Comparison of ENCODE assay signal across 1 cellular context in the genomic region with DNA sequence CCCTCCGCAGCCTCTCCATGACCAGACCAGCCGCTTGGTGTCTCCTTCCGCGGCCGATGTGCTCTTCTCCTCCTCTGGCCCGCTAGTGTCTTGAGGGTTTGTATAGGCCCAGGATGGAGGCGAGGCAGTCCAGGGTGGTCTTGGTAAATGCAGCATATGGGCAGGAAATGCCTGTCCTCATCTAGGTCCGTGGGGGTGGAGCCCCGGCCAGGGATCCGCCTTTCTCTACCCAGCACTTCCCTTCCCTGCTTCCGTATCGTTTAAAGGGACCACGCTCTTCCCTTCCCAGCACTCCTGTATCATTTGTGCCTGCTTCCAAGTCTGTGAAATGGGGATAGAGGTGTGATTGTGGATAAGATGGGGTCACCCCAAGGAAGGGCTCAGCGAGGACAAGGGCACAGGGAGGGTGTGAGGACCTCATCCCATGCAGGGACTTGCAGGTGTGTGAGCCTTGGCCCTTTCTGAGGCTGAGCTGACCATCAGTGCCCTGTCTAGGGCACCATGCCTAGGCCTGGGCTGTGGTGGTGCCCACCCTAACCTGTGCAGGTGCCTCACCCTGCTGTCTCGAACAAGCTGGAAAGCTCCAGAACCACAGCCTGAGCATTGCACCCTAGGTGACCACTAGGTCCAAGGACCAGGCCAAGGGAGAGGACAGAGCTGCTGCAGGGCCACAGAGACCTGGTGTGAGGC.
TF ChIP-seq lines count a peak whose summit lies in the region.

No MANE protein-coding gene starts in this region.

TF ChIP-seq in H1, 55 proteins besides CTCF, POLR2A, EP300 and RAD21 (continued from another document):
- no peak for TF ChIP-seq GABPA (IDR thresholded peaks at IDR 0.05; ENCODE audit: borderline replicate concordance, insufficient read depth, low read length)
- no peak for TF ChIP-seq HDAC6 (IDR thresholded peaks at IDR 0.05; ENCODE audit: low read depth, low read length)
- TF ChIP-seq SIN3A (conservative IDR thresholded peaks at IDR 0.05 in 1 of 2, IDR thresholded peaks at IDR 0.05 in 1 of 2; ENCODE audit: low read depth in 1 of 2, low read length in 2 of 2), result no peak
- TF ChIP-seq YY1 (IDR thresholded peaks at IDR 0.05; ENCODE audit: low read depth, low read length), result no peak
- no peak for TF ChIP-seq JUN (IDR thresholded peaks at IDR 0.05; ENCODE audit: low read depth, low read length)
- TF ChIP-seq BRCA1 (IDR thresholded peaks at IDR 0.05; ENCODE audit: low read depth, low read length), result no peak
- TF ChIP-seq GTF2F1 (IDR thresholded peaks at IDR 0.05; ENCODE audit: borderline replicate concordance, low read depth, low read length), result no peak
- no peak for TF ChIP-seq TAF1 (IDR thresholded peaks at IDR 0.05; ENCODE audit: low read depth, low read length)
- TF ChIP-seq KDM5A (IDR thresholded peaks at IDR 0.05; ENCODE audit: low read length), result no peak
- TF ChIP-seq USF2 (IDR thresholded peaks at IDR 0.05; ENCODE audit: low read length), result no peak
- TF ChIP-seq SP2 (IDR thresholded peaks at IDR 0.05; ENCODE audit: low read length), result no peak
- no peak for TF ChIP-seq KDM4A (IDR thresholded peaks at IDR 0.05; ENCODE audit: low read depth, low read length, severe bottlenecking)
- no peak for TF ChIP-seq TBP (IDR thresholded peaks at IDR 0.05; ENCODE audit: low read depth, low read length)
- TF ChIP-seq KDM1A (IDR thresholded peaks at IDR 0.05; ENCODE audit: borderline replicate concordance, low read length), result no peak
TF ChIP-seq in H1: peak in this region for 0.
